ENCODE assay signal across 14 cellular contexts in genomic region chr3:106560451-106560966, GRCh38.
DNase-seq lines count a peak whose midpoint lies in the region; TF ChIP-seq lines count a peak whose summit lies in the region.
"Had no signal": no experiment of that assay in that cellular context is flagged by ENCODE, and none has a peak within 500 bp of the region (broad histone marks: within the 10 kb centered on the region; RNA-seq: fewer than 3 reads in every experiment).

No MANE protein-coding gene starts in this region.

- POLR2A ChIA-PET in BJ (lab: Charles Lee): interaction anchor here (0.7 kb wide), 1 partner anchor 1065 kb away, joined by 5 read pairs; no protein-coding TSS in a partner anchor

- DNase-seq in BJ (ENCODE audit: low read depth) (peak; percentile 81), LoVo (ENCODE audit: low spot score) (peak; percentile 70), astrocyte of the cerebellum (ENCODE audit: low read depth) (peak; percentile 27), kidney tubule cell (ENCODE audit: low spot score) (peak; percentile 61), NCI-H748 treated with DMSO at 0.1 percent for 48 hours (lab: John Stamatoyannopoulos, UW) (no peak), NCI-H69 (lab: John Stamatoyannopoulos, UW) (no peak), NCI-H1105 treated with DMSO at 0.1 percent for 48 hours (lab: John Stamatoyannopoulos, UW) (no peak), NCI-H1694 (lab: John Stamatoyannopoulos, UW) (no peak)
- DNase-seq: activated CD4-positive, alpha-beta T cell treated with anti-CD3 and anti-CD28 coated beads for 4 hours; activated naive CD8-positive, alpha-beta T cell treated with anti-CD3 and anti-CD28 coated beads, Interleukin-2, amount 10 ng/mL, durations not matched to agents 7 days and 5 days; NCI-H1417 treated with DMSO at 0.1 percent for 48 hours; pancreas; stimulated activated CD4-positive, alpha-beta T cell treated with anti-CD3 and anti-CD28 coated beads, Interleukin-4, amount 100 ng/mL, for 24 hours; testis had no signal

- no peaks in the 10 kb centered on the region for H3K36me3 ChIP-seq in BJ (ENCODE audit: control insufficient read depth, insufficient read depth, low read length)
- H3K36me3 ChIP-seq: pancreas had no signal

- TF ChIP-seq CTCF in BJ (IDR thresholded peaks at IDR 0.05; ENCODE audit: insufficient read depth, low read depth, low read length) (no peak), astrocyte of the cerebellum (IDR thresholded peaks at IDR 0.05; ENCODE audit: low read depth, low read length, missing control alignments) (no peak)

- in situ Hi-C loops in astrocyte of the cerebellum (cut with HindIII; ENCODE audit: low sequenced_read_pairs): no loop called here

- no peak overlapping the region for H3K4me3 ChIP-seq in BJ (ENCODE audit: low read depth, low read length)
- H3K4me3 ChIP-seq in astrocyte of the cerebellum (ENCODE audit: low read depth, low read length): no peak overlapping the region
- H3K4me3 ChIP-seq: pancreas, testis had no signal

- CTCF ChIA-PET in BJ (lab: Yijun Ruan, JAX): no interaction called here

- H3K27me3 ChIP-seq in BJ (ENCODE audit: control insufficient read depth, insufficient read depth, low read length): no peaks in the 10 kb centered on the region
- H3K27me3 ChIP-seq: pancreas, testis had no signal

Comparison
In these comparisons a context has a peak if more than half of its experiments do, and no peak if none do; other contexts are left out.
1. DNase-seq: peak in BJ (single experiment), LoVo (single experiment), astrocyte of the cerebellum (single experiment) and kidney tubule cell (single experiment); none in NCI-H748 treated with DMSO at 0.1 percent for 48 hours (single experiment), NCI-H69 (single experiment), NCI-H1105 treated with DMSO at 0.1 percent for 48 hours (single experiment) and NCI-H1694 (single experiment).